In the genomic region with DNA sequence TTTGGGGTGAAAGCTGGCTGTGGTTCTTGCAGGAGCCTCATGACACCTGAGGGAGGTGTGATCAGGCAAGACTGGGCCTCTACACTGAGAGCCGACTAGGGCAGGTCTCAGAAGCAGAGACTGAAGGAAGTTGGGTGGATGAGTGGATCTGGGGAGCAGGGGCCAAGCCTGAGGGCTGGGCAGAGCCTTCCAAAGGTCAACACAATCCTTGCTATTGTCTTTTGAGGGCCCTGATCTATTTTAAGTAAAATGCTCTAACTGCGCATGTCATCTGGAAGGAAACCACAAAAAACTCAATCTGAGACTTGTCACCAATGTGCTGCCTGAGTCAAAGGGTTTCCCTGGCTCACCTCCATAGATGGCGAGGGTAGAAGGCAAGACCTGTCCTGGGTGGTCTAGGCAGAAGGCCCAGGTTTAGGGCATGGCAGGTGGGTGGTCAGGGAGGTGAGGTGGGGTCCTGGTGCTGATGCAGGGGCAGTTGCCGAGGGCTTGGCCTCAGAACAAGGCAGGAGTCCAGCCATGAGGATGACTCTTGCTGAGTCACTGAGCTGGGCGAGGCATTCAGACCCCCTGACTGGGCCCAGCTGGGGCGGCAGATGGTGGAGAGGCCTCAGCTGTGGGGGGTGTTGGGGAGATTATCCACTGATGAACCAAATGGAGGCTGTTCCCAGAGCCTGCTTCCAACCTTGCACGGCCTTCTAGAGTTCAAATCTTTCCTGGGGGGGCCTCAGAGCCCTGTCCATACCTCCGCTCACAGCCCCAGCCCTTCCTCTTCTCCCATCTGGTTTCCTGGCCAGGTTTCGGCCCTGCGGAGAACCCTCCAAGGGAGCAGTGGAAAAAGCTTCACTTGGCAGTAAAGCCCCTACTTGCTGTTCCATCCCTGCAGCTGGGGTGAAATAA, we compare ENCODE assay signal across 8 cellular contexts. TPM values are rescaled to one million over a fixed set of nuclear protein-coding genes. Genes with fewer than 3 reads are reported as not detected.
DNase-seq lines count a peak whose midpoint lies in the region; ATAC-seq and TF ChIP-seq lines count a peak whose summit lies in the region.

No MANE protein-coding gene starts in this region.

- H4K91ac ChIP-seq in trophoblast cell (ENCODE audit: low read depth, low read length) = peak overlapping the region; percentile 39

- H3K4ac ChIP-seq in trophoblast cell (ENCODE audit: low read depth, low read length) = no peak overlapping the region

- H3K4me1 Mint-ChIP-seq in IgD-negative memory B cell = peaks cover 11 to 20% (median 16%) of the 10 kb centered on the region in 3 donors

- no peak overlapping the region for H3K23ac ChIP-seq in trophoblast cell (ENCODE audit: low read length)

- no peak overlapping the region for H3K9ac ChIP-seq in trophoblast cell (ENCODE audit: low read length)

- H3K27me3 ChIP-seq in trophoblast cell (ENCODE audit: insufficient read depth, low read length) = no peaks in the 10 kb centered on the region

- peak overlapping the region; percentile 55 for H2AFZ ChIP-seq in trophoblast cell (ENCODE audit: insufficient read depth, low read length, poor library complexity)

- H3K4me1 ChIP-seq in trophoblast cell (ENCODE audit: control insufficient read depth in 1 of 2, insufficient read depth in 2 of 2, low read length in 2 of 2) = peaks cover 7% of the 10 kb centered on the region in 2 experiments

- ATAC-seq in HG02981 (IDR thresholded peaks at IDR 0.05; ENCODE audit: unreplicated experiment) = no peak

- no peaks in the 10 kb centered on the region for H3K36me3 Mint-ChIP-seq in IgD-negative memory B cell

- H3K4me2 ChIP-seq in trophoblast cell (ENCODE audit: low read length) = no peak overlapping the region

- no peak overlapping the region for H2BK120ac ChIP-seq in trophoblast cell (ENCODE audit: insufficient read depth, low read length, poor library complexity)

- H4K8ac ChIP-seq in trophoblast cell (ENCODE audit: low read depth, low read length) = peak overlapping the region; percentile 18

- peaks cover 2% of the 10 kb centered on the region for H3K79me2 ChIP-seq in trophoblast cell (ENCODE audit: control insufficient read depth, insufficient read depth, low read length, poor library complexity)

- H4K12ac ChIP-seq in trophoblast cell (ENCODE audit: low read depth, low read length) = no peak overlapping the region

- peaks cover 7% of the 10 kb centered on the region for H3K79me1 ChIP-seq in trophoblast cell (ENCODE audit: low read length)

- no peak overlapping the region for H2AK5ac ChIP-seq in trophoblast cell (ENCODE audit: low read length)

- H3K4me3 ChIP-seq in AG10803 (ENCODE audit: low read length) (peak overlapping the region; percentile 43), fibroblast of the aortic adventitia (ENCODE audit: low read depth, low read length) (peak overlapping the region; percentile 56), trophoblast cell (ENCODE audit: low read depth, low read length) (no peak overlapping the region)

- H3K18ac ChIP-seq in trophoblast cell (ENCODE audit: low read length) = peak overlapping the region; percentile 46

- DNase-seq in AG10803 (ENCODE audit: low read depth) (peak; percentile 83), fibroblast of the aortic adventitia (ENCODE audit: low read depth) (peak; percentile 93), trophoblast cell (no peak), NCI-H1417 treated with DMSO at 0.1 percent for 48 hours (lab: John Stamatoyannopoulos, UW) (no peak), NCI-H2107 treated with DMSO at 0.1 percent for 48 hours (lab: John Stamatoyannopoulos, UW; ENCODE audit: unreplicated experiment) (no peak)
- DNase-seq in activated T-cell treated with anti-CD3 and anti-CD28 coated beads, Interleukin-2, amount 50 U/mL, for 48 hours = peak; percentile 78

- H3K9me3 Mint-ChIP-seq in IgD-negative memory B cell = no peaks in the 10 kb centered on the region

- TF ChIP-seq CTCF in AG10803 (conservative IDR thresholded peaks at IDR 0.05; ENCODE audit: low read length) (no peak), fibroblast of the aortic adventitia (IDR thresholded peaks at IDR 0.05; ENCODE audit: insufficient read depth, low read length) (no peak)

- peak overlapping the region in 3 of 4 donors; percentile 7 to 45 (median 23) for H3K4me3 Mint-ChIP-seq in IgD-negative memory B cell

- peak overlapping the region; percentile 62 for H3K14ac ChIP-seq in trophoblast cell (ENCODE audit: low read length)

- peak overlapping the region in 1 of 3 donors; percentile 8 for H3K27ac Mint-ChIP-seq in IgD-negative memory B cell

- no peaks in the 10 kb centered on the region for H3K36me3 ChIP-seq in trophoblast cell (ENCODE audit: control insufficient read depth in 1 of 2, insufficient read depth in 2 of 2, low read length in 2 of 2)

- peak overlapping the region; percentile 70 for H2BK12ac ChIP-seq in trophoblast cell (ENCODE audit: low read length)

- no peak overlapping the region for H2BK5ac ChIP-seq in trophoblast cell (ENCODE audit: low read depth, low read length, poor library complexity)

- H3K27me3 Mint-ChIP-seq in IgD-negative memory B cell = no peaks in the 10 kb centered on the region

- H3K27ac ChIP-seq in trophoblast cell (ENCODE audit: low read depth, low read length) = no peak overlapping the region

- no peaks in the 10 kb centered on the region for H3K9me3 ChIP-seq in trophoblast cell (ENCODE audit: insufficient read depth, low read depth, low read length)

- no CpG with 5 or more reads among the region's 10 CpGs for WGBS in trophoblast cell (ENCODE audit: extremely low coverage, insufficient coverage, insufficient read length)

RNA-seq across cellular contexts. Expression of a gene that starts 5.1 kb away (rescaled TPM):
- 90.3 TPM for polyA plus RNA-seq in IgD-negative memory B cell
- total RNA-seq in fibroblast of the aortic adventitia (ENCODE audit: low replicate concordance) = 202 and 275 TPM in 2 replicates
- polyA plus RNA-seq in trophoblast cell (2013) = 24.4 and 24.5 TPM in 2 replicates

RNA-seq across cellular contexts. Expression of a gene that starts 9.4 kb away (rescaled TPM):
- 59.6 TPM for polyA plus RNA-seq in IgD-negative memory B cell
- total RNA-seq in fibroblast of the aortic adventitia (ENCODE audit: low replicate concordance) = 23.4 and 61.2 TPM in 2 replicates
- polyA plus RNA-seq in trophoblast cell (2013) = 33.5 and 34.4 TPM in 2 replicates

RNA-seq across cellular contexts. Expression of a gene that starts 13.4 kb away (rescaled TPM):
- polyA plus RNA-seq in IgD-negative memory B cell = not detected
- 7.7 and 32.0 TPM in 2 replicates for total RNA-seq in fibroblast of the aortic adventitia (ENCODE audit: low replicate concordance)
- 3.9 and 4.1 TPM in 2 replicates for polyA plus RNA-seq in trophoblast cell (2013)

RNA-seq across cellular contexts. Expression of a gene that starts 19.1 kb away (rescaled TPM):
- 22.9 TPM for polyA plus RNA-seq in IgD-negative memory B cell
- total RNA-seq in fibroblast of the aortic adventitia (ENCODE audit: low replicate concordance) = 74.0 and 159 TPM in 2 replicates
- polyA plus RNA-seq in trophoblast cell (2013) = 151 and 161 TPM in 2 replicates

RNA-seq across cellular contexts. Expression of a gene that starts 34.8 kb away (rescaled TPM):
- 34.7 TPM for polyA plus RNA-seq in IgD-negative memory B cell
- 7.2 and 52.4 TPM in 2 replicates for total RNA-seq in fibroblast of the aortic adventitia (ENCODE audit: low replicate concordance)
- 75.9 and 76.3 TPM in 2 replicates for polyA plus RNA-seq in trophoblast cell (2013)

Comparison
In these comparisons a context has a peak if more than half of its experiments do, and no peak if none do; other contexts are left out.
1. DNase-seq: peak in AG10803 (single experiment), activated T-cell treated with anti-CD3 and anti-CD28 coated beads, Interleukin-2, amount 50 U/mL, for 48 hours (2 of 2) and fibroblast of the aortic adventitia (single experiment); none in trophoblast cell (0 of 2), NCI-H1417 treated with DMSO at 0.1 percent for 48 hours (single experiment) and NCI-H2107 treated with DMSO at 0.1 percent for 48 hours (single experiment).